In the genomic region with DNA sequence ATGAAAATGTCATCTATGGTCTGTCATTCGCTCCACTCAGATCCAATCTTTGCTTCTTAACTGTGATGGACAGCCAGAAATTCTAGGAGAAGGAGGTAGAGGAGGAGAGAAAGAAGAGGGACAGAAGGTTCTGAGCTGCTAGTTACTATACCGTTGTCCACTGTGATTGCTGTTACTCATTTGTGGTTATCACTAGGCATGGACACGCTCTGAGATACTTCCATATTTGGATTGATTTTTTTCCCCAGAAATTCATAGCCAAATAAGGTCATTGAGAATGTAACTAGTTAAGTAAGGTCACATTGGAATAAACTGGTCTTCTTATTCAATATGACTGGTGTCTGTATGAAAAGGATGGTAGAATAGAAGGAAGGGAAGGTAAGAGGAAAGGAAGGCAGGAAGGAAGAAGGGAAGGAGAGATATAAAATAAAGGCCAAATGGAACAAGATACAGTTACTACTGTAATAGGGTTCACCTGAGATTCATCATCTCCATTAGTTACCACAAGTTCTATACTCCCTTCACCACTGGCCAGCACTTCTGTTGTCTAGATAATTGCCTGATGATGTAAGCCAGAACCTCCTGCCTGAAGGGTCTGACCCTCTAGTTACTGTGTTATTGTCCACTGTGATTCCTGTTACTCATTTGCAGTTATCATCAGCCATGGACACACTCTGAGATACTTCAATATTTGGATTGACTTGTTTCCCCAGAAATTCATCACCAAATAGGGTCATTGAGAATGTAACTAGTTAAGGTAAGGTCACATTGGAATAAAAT, we compare ENCODE assay signal across 20 cellular contexts. TPM values are rescaled to one million over a fixed set of nuclear protein-coding genes. Genes with fewer than 3 reads are reported as not detected.
A peak's percentile ranks its signal among the peaks of the same experiment; 100 is the strongest.
DNase-seq lines count a peak whose midpoint lies in the region; ATAC-seq and TF ChIP-seq lines count a peak whose summit lies in the region.
"Had no signal": no experiment of that assay in that cellular context is flagged by ENCODE, and none has a peak within 500 bp of the region (broad histone marks: within the 10 kb centered on the region; RNA-seq: fewer than 3 reads in every experiment).

No MANE protein-coding gene starts in this region.

- DNase-seq in GM20000 (ENCODE audit: low spot score) (peak; percentile 0), M059J (ENCODE audit: low read depth) (peak; percentile 65), glomerular visceral epithelial cell (ENCODE audit: extremely low spot score) (peak; percentile 70), superior temporal gyrus (ENCODE audit: extremely low spot score) (peak; percentile 1), NOMO-1 treated with DMSO at 0.1 percent for 48 hours (lab: John Stamatoyannopoulos, UW; ENCODE audit: unreplicated experiment) (no peak), NCI-H82 (lab: John Stamatoyannopoulos, UW) (no peak)
- DNase-seq: BE2C; CD8-positive, alpha-beta T cell; DMS79; GOT3; Karpas-422; NCI-H1105; NCI-H1694 treated with DMSO at 0.1 percent for 48 hours; NCI-H2107; NCI-H526 treated with DMSO at 0.1 percent for 48 hours; OCI-M1; SW 1271 had no signal

- TF ChIP-seq CTCF in GM20000 (IDR thresholded peaks at IDR 0.05; ENCODE audit: extremely low read depth, missing control alignments): no peak

- ATAC-seq in GM19351 (IDR thresholded peaks at IDR 0.05; ENCODE audit: unreplicated experiment): no peak
- ATAC-seq: CD8-positive, alpha-beta T cell; GM12878 had no signal

RNA-seq across cellular contexts. Expression of a gene that starts 2.9 kb away (rescaled TPM):
- not detected in 2 replicates for total RNA-seq in M059J (2014; rRNA removed; shearing (Covaris generic))
- total RNA-seq: CD8-positive, alpha-beta T cell; GM12878; SJSA1 had no signal

RNA-seq across cellular contexts. Expression of a gene that starts 13.2 kb away (rescaled TPM):
- total RNA-seq in M059J (2014; rRNA removed; shearing (Covaris generic)): not detected in 2 replicates
- total RNA-seq: CD8-positive, alpha-beta T cell; GM12878; SJSA1 had no signal

RNA-seq across cellular contexts. Expression of a gene that starts 23.2 kb away (rescaled TPM):
- total RNA-seq in M059J (2014; rRNA removed; shearing (Covaris generic)): not detected in 2 replicates
- total RNA-seq: CD8-positive, alpha-beta T cell; GM12878; SJSA1 had no signal

RNA-seq across cellular contexts. Expression of a gene that starts 24.3 kb away (rescaled TPM):
- total RNA-seq in M059J (2014; rRNA removed; shearing (Covaris generic)): not detected in 2 replicates
- total RNA-seq: CD8-positive, alpha-beta T cell; GM12878; SJSA1 had no signal

RNA-seq across cellular contexts. Expression of a gene that starts 28.9 kb away (rescaled TPM):
- not detected in 2 replicates for total RNA-seq in M059J (2014; rRNA removed; shearing (Covaris generic))
- total RNA-seq: CD8-positive, alpha-beta T cell; GM12878; SJSA1 had no signal

Comparison
In these comparisons a context has a peak if more than half of its experiments do, and no peak if none do; other contexts are left out.
1. DNase-seq: peak in GM20000 (single experiment), M059J (single experiment), glomerular visceral epithelial cell (single experiment) and superior temporal gyrus (single experiment); none in NOMO-1 treated with DMSO at 0.1 percent for 48 hours (single experiment) and NCI-H82 (single experiment).